In the genomic region with DNA sequence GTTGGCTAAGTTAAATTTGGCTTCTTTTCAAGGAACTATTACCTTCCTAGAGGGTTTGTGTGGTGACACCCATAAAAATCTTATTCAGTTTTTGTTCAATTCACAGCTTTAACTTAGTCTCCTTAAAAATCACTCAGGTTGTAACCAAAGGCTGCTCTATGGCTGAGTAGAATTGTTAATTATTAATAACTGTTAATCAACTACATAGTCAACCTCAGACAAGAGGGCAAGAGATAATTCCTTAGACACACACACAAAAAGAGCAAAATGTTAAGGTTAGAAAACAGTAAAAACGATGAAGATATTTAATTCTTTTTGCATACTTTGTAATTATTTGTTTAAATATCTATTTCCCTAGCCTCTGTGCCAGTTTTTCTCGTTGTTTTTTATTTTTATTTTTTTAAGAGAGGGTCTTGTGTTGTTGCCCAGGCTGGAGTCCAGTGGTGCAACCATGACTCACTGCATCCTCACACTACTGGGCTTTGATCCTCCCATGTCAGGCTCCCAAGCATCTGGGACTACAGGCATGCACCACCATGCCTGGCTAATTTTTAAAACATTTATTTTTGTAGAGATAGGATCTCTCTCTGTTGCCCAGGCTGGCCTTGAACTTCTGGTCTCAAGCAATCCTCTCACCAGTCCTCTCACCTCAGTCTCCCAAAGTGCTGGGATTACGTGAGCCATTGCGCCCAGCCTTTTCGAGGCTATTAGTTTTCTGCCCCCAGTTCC, we compare ENCODE assay signal across 21 cellular contexts.
DNase-seq lines count a peak whose midpoint lies in the region; ATAC-seq and TF ChIP-seq lines count a peak whose summit lies in the region.
"Had no signal": no experiment of that assay in that cellular context is flagged by ENCODE, and none has a peak within 500 bp of the region (broad histone marks: within the 10 kb centered on the region; RNA-seq: fewer than 3 reads in every experiment).

No MANE protein-coding gene starts in this region.

- H3K4me3 ChIP-seq in choroid plexus epithelial cell (ENCODE audit: low read depth, low read length) (no peak overlapping the region), left lung (no peak overlapping the region), ascending aorta (no peak overlapping the region)
- H3K4me3 ChIP-seq: cardiac muscle cell had no signal

- peak; percentile 64 for DNase-seq in AG20443 (ENCODE audit: low spot score)
- peak; percentile 56 for DNase-seq in HT1080 (ENCODE audit: low read depth)
- DNase-seq in choroid plexus epithelial cell (ENCODE audit: low read depth) = peak; percentile 61
- DNase-seq in left lung = no peak
- DNase-seq in NCI-H1048 (lab: John Stamatoyannopoulos, UW) = no peak
- no peak for DNase-seq in NCI-H146 treated with DMSO at 0.1 percent for 48 hours (lab: John Stamatoyannopoulos, UW; ENCODE audit: unreplicated experiment)
- no peak for DNase-seq in ascending aorta (ENCODE audit: low spot score in 2 of 2)
- DNase-seq: activated CD8-positive, alpha-beta memory T cell treated with anti-CD3 and anti-CD28 coated beads, Interleukin-2, amount 10 ng/mL, durations not matched to agents 7 days and 5 days; activated naive CD4-positive, alpha-beta T cell; AML-193; effector memory CD4-positive, alpha-beta T cell; H7; heart left ventricle; left colon; naive B cell; NCI-H1417 treated with DMSO at 0.1 percent for 48 hours; NCI-H526; stimulated activated CD4-positive, alpha-beta T cell treated with anti-CD3 and anti-CD28 coated beads, Interleukin-15, amount 100 ng/mL, for 24 hours; T-cell had no signal

- H3K27me3 ChIP-seq in left lung = no peaks in the 10 kb centered on the region
- H3K27me3 ChIP-seq in ascending aorta = no peaks in the 10 kb centered on the region
- H3K27me3 ChIP-seq: cardiac muscle cell, heart left ventricle had no signal

- H3K4me1 ChIP-seq in left lung (peaks cover 0 to 6% of the 10 kb centered on the region in 2 donors), ascending aorta (peaks cover 0 to 2% of the 10 kb centered on the region in 2 donors)

- H3K27ac ChIP-seq in left lung (no peak overlapping the region), ascending aorta (no peak overlapping the region)
- H3K27ac ChIP-seq: cardiac muscle cell, heart left ventricle had no signal

- TF ChIP-seq CTCF in choroid plexus epithelial cell (conservative IDR thresholded peaks at IDR 0.05; ENCODE audit: low read depth, low read length) (no peak), left lung (IDR thresholded peaks at IDR 0.05) (no peak), ascending aorta (IDR thresholded peaks at IDR 0.05) (no peak)

- intact Hi-C loops in left lung (cut with DNase I) = no loop called here
- intact Hi-C loops in ascending aorta (cut with DNase I) = no loop called here

- H3K9me3 ChIP-seq in left lung = no peaks in the 10 kb centered on the region
- H3K9me3 ChIP-seq in ascending aorta = no peaks in the 10 kb centered on the region
- H3K9me3 ChIP-seq: heart left ventricle had no signal

- ATAC-seq in left lung (peak; percentile 33), GM21576 (IDR thresholded peaks at IDR 0.05; ENCODE audit: unreplicated experiment) (no peak)
- ATAC-seq: activated CD8-positive, alpha-beta memory T cell treated with anti-CD3 and anti-CD28 coated beads, Interleukin-2, amount 10 ng/mL, durations not matched to agents 7 days and 5 days; heart left ventricle; left colon; T-cell had no signal

- H3K36me3 ChIP-seq in left lung (no peaks in the 10 kb centered on the region), ascending aorta (no peaks in the 10 kb centered on the region)
- H3K36me3 ChIP-seq: cardiac muscle cell had no signal

Comparison
In these comparisons a context has a peak if more than half of its experiments do, and no peak if none do; other contexts are left out.
1. DNase-seq: peak in AG20443 (single experiment), HT1080 (single experiment) and choroid plexus epithelial cell (single experiment); none in left lung (0 of 2), NCI-H1048 (single experiment), NCI-H146 treated with DMSO at 0.1 percent for 48 hours (single experiment) and ascending aorta (0 of 2).